ENCODE assay signal across 25 cellular contexts in the genomic region with DNA sequence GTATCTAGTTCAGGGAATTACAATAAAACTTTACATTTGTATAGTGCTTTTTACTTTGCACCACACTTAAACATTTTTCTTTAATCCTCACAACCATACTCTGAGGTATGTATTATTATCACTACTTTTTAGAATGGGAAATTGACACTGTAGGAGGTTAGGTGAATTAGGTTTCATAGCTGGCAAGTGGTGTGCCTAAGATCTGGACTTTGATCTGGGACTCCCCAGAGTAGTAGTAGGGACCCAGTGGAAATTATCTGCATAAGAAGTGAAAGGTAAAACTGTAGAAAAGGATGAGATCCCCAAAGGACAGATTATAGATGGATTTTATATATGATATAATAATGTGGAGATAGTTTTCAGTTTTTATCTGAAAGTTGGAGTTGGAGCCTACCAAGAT.
A peak's percentile ranks its signal among the peaks of the same experiment; 100 is the strongest.
DNase-seq lines count a peak whose midpoint lies in the region; ATAC-seq, FAIRE-seq and TF ChIP-seq lines count a peak whose summit lies in the region.
"Had no signal": no experiment of that assay in that cellular context is flagged by ENCODE, and none has a peak within 500 bp of the region (broad histone marks: within the 10 kb centered on the region; RNA-seq: fewer than 3 reads in every experiment).

No MANE protein-coding gene starts in this region.

- in situ Hi-C loops in HepG2 (cut with HindIII; ENCODE audit: extremely low pct_ligation_motif_present, low pct_unique_long_range_greater_than_20kb): no loop called here

- H3K9ac ChIP-seq in liver (ENCODE audit: low read depth in 1 of 2, low read length in 2 of 2) (no peak overlapping the region), HepG2 (ENCODE audit: insufficient read depth, low read depth, low read length) (no peak overlapping the region)
- H3K9ac ChIP-seq: BLaER1 had no signal

- TF ChIP-seq CTCF in heart right ventricle (IDR thresholded peaks at IDR 0.05) (no peak), liver (IDR thresholded peaks at IDR 0.05; ENCODE audit: low read depth, low read length, missing input control) (no peak), HepG2 (CRISPR knock-in tag; IDR thresholded peaks at IDR 0.05) (no peak), right lobe of liver (IDR thresholded peaks at IDR 0.05) (no peak)

- H3K27ac ChIP-seq in heart right ventricle (peak overlapping the region in 7 of 10 donors; percentile 15 to 62 (median 53)), right cardiac atrium (ENCODE audit: low read length) (no peak overlapping the region), liver (ENCODE audit: low read depth in 1 of 2, low read length in 2 of 2) (no peak overlapping the region), HepG2 (ENCODE audit: extremely low read length, insufficient read depth, low read length) (no peak overlapping the region), right lobe of liver (peak overlapping the region in 2 of 3 donors; percentile 69 to 70)
- H3K27ac ChIP-seq: 22Rv1, BLaER1, C4-2B had no signal

- H3K4me3 ChIP-seq in heart right ventricle: no peak overlapping the region
- no peak overlapping the region for H3K4me3 ChIP-seq in right cardiac atrium (ENCODE audit: low read length)
- H3K4me3 ChIP-seq in liver (ENCODE audit: low read depth in 1 of 3, low read length in 3 of 3): no peak overlapping the region
- no peak overlapping the region for H3K4me3 ChIP-seq in HepG2 (replicated peaks in 1 of 3; ENCODE audit: insufficient read depth in 1 of 3, low read depth in 2 of 3, low read length in 3 of 3)
- H3K4me3 ChIP-seq in right lobe of liver: no peak overlapping the region
- H3K4me3 ChIP-seq: BLaER1, HAP-1 had no signal

- no peak for TF ChIP-seq POLR2A in HepG2 (IDR thresholded peaks at IDR 0.05; ENCODE audit: insufficient read depth in 1 of 2, low read depth in 2 of 2, low read length in 2 of 2)
- no peak for TF ChIP-seq POLR2A in right lobe of liver (IDR thresholded peaks at IDR 0.05)

- H3K36me3 ChIP-seq in heart right ventricle (peaks cover 0 to 94% (median 29%) of the 10 kb centered on the region in 9 donors), liver (ENCODE audit: control insufficient read depth in 4 of 4, insufficient read depth in 3 of 4, low read depth in 1 of 4, low read length in 3 of 4) (peaks cover 7 to 21% (median 10%) of the 10 kb centered on the region in 4 donors), HepG2 (replicated peaks in 1 of 2; ENCODE audit: control insufficient read depth in 1 of 2, insufficient read depth in 2 of 2, low read length in 2 of 2) (peaks cover 3 to 25% of the 10 kb centered on the region in 2 experiments; a peak in 4 of 5 replicates), right lobe of liver (peaks cover 0 to 28% (median 0%) of the 10 kb centered on the region in 4 donors)
- H3K36me3 ChIP-seq: HAP-1 had no signal

- no peak overlapping the region for H3K4me3 Mint-ChIP-seq in activated T-cell treated with anti-CD3 and anti-CD28 coated beads, Interleukin-2, amount 50 U/mL, for 72 hours
- no peak overlapping the region for H3K4me3 Mint-ChIP-seq in activated T-cell treated with anti-CD3 and anti-CD28 coated beads, Interleukin-2, amount 50 U/mL, for 24 hours
- H3K4me3 Mint-ChIP-seq: B cell; CD4-positive, CD25-positive, alpha-beta regulatory T cell; CD8-positive, alpha-beta T cell; HFFc6 had no signal

- no peak overlapping the region for H3K4me2 ChIP-seq in HepG2 (ENCODE audit: low read depth, low read length)
- H3K4me2 ChIP-seq: BLaER1 had no signal

- H4K20me1 ChIP-seq in HepG2 (ENCODE audit: insufficient read depth, low read length): no peaks in the 10 kb centered on the region
- H4K20me1 ChIP-seq: BLaER1 had no signal

- peak overlapping the region; percentile 33 for H3K27ac Mint-ChIP-seq in activated T-cell treated with anti-CD3 and anti-CD28 coated beads, Interleukin-2, amount 50 U/mL, for 72 hours
- no peak overlapping the region for H3K27ac Mint-ChIP-seq in activated T-cell treated with anti-CD3 and anti-CD28 coated beads, Interleukin-2, amount 50 U/mL, for 24 hours
- H3K27ac Mint-ChIP-seq: B cell; CD4-positive, CD25-positive, alpha-beta regulatory T cell; CD8-positive, alpha-beta T cell; HFFc6 had no signal

- CTCF ChIA-PET in HepG2 (lab: Yijun Ruan, JAX; ENCODE audit: low intra/inter-chr PET ratio, low total read pairs): no interaction called here

- H3K9me3 ChIP-seq in heart right ventricle (no peaks in the 10 kb centered on the region), right cardiac atrium (ENCODE audit: control insufficient read depth, low read length) (no peaks in the 10 kb centered on the region), liver (ENCODE audit: control insufficient read depth in 4 of 4, low read length in 3 of 4) (no peaks in the 10 kb centered on the region), HepG2 (ENCODE audit: low read length) (no peaks in the 10 kb centered on the region), right lobe of liver (no peaks in the 10 kb centered on the region)
- H3K9me3 ChIP-seq: BLaER1, Caco-2, HAP-1 had no signal

- H3K27me3 ChIP-seq in heart right ventricle: no peaks in the 10 kb centered on the region
- H3K27me3 ChIP-seq in right cardiac atrium (ENCODE audit: control insufficient read depth, insufficient read depth): no peaks in the 10 kb centered on the region
- no peaks in the 10 kb centered on the region for H3K27me3 ChIP-seq in liver (ENCODE audit: control insufficient read depth in 4 of 4, insufficient read depth in 4 of 4, low read length in 3 of 4)
- H3K27me3 ChIP-seq in HepG2 (ENCODE audit: control insufficient read depth in 1 of 2, insufficient read depth in 2 of 2, low read length in 2 of 2): no peaks in the 10 kb centered on the region
- no peaks in the 10 kb centered on the region for H3K27me3 ChIP-seq in right lobe of liver
- H3K27me3 ChIP-seq: BLaER1 had no signal

- intact Hi-C loops in heart right ventricle (cut with DNase I) (no loop called here), right cardiac atrium (cut with DNase I) (no loop called here), HepG2 (cut with micrococcal nuclease; ENCODE audit: unreplicated experiment) (loop anchor here (10.0 kb wide), 1 partner anchor 89 kb away; the partner anchor contains the start of genes PPP1R12B and UBE2T), right lobe of liver (cut with DNase I) (no loop called here)

- FAIRE-seq in HepG2 (lab: Jason Lieb, UNC): no peak
- FAIRE-seq: A204.1, GM12891, GM18507 had no signal

- no peak for DNase-seq in activated T-cell treated with anti-CD3 and anti-CD28 coated beads, Interleukin-2, amount 50 U/mL, for 72 hours
- DNase-seq in activated T-cell treated with anti-CD3 and anti-CD28 coated beads, Interleukin-2, amount 50 U/mL, for 24 hours: no peak
- DNase-seq in heart right ventricle: no peak
- no peak for DNase-seq in right cardiac atrium
- DNase-seq in HepG2 (ENCODE audit: low spot score): no peak
- no peak for DNase-seq in right lobe of liver
- no peak for DNase-seq in stimulated activated naive CD8-positive, alpha-beta T cell treated with anti-CD3 and anti-CD28 coated beads, Interleukin-15, Interleukin-2, amounts not matched to agents 100 U/mL and 50 U/mL, for 24 hours
- DNase-seq: Caco-2; CD4-positive, CD25-positive, alpha-beta regulatory T cell; CD8-positive, alpha-beta T cell; DMS 273 treated with DMSO at 0.1 percent for 48 hours; DMS79; EL; GDM1; GOT3; HFFc6 had no signal

- H3K9me3 Mint-ChIP-seq in activated T-cell treated with anti-CD3 and anti-CD28 coated beads, Interleukin-2, amount 50 U/mL, for 72 hours: no peaks in the 10 kb centered on the region
- no peaks in the 10 kb centered on the region for H3K9me3 Mint-ChIP-seq in activated T-cell treated with anti-CD3 and anti-CD28 coated beads, Interleukin-2, amount 50 U/mL, for 24 hours
- H3K9me3 Mint-ChIP-seq: CD4-positive, CD25-positive, alpha-beta regulatory T cell; CD8-positive, alpha-beta T cell; HFFc6 had no signal

- no peaks in the 10 kb centered on the region for H3K4me1 Mint-ChIP-seq in activated T-cell treated with anti-CD3 and anti-CD28 coated beads, Interleukin-2, amount 50 U/mL, for 72 hours (ENCODE audit: low read depth)
- no peaks in the 10 kb centered on the region for H3K4me1 Mint-ChIP-seq in activated T-cell treated with anti-CD3 and anti-CD28 coated beads, Interleukin-2, amount 50 U/mL, for 24 hours (ENCODE audit: low read depth)
- H3K4me1 Mint-ChIP-seq: B cell had no signal

- TF ChIP-seq RAD21 in liver (IDR thresholded peaks at IDR 0.05): no peak
- no peak for TF ChIP-seq RAD21 in HepG2 (CRISPR knock-in tag; IDR thresholded peaks at IDR 0.05)

- ATAC-seq in activated T-cell treated with anti-CD3 and anti-CD28 coated beads, Interleukin-2, amount 50 U/mL, for 72 hours (replicated peaks in 1 of 2): no peak
- no peak for ATAC-seq in heart right ventricle
- no peak for ATAC-seq in right cardiac atrium
- ATAC-seq in HepG2: no peak
- ATAC-seq in right lobe of liver: peak; percentile 64 to 74 (median 70)
- ATAC-seq in stimulated activated naive CD8-positive, alpha-beta T cell treated with anti-CD3 and anti-CD28 coated beads, Interleukin-15, Interleukin-2, amounts not matched to agents 100 U/mL and 50 U/mL, for 24 hours: no peak
- ATAC-seq: CD8-positive, alpha-beta T cell had no signal

- H3K36me3 Mint-ChIP-seq in activated T-cell treated with anti-CD3 and anti-CD28 coated beads, Interleukin-2, amount 50 U/mL, for 72 hours (ENCODE audit: insufficient read depth in 2 of 2): no peaks in the 10 kb centered on the region
- H3K36me3 Mint-ChIP-seq in activated T-cell treated with anti-CD3 and anti-CD28 coated beads, Interleukin-2, amount 50 U/mL, for 24 hours (ENCODE audit: low read depth): peaks cover 78% of the 10 kb centered on the region

- TF ChIP-seq EP300 in HepG2 (IDR thresholded peaks at IDR 0.05; ENCODE audit: low read depth in 2 of 2, low read length in 2 of 2) (no peak), HepG2 (CRISPR knock-in tag; IDR thresholded peaks at IDR 0.05; ENCODE audit: borderline replicate concordance) (no peak)

- H3K27me3 Mint-ChIP-seq in activated T-cell treated with anti-CD3 and anti-CD28 coated beads, Interleukin-2, amount 50 U/mL, for 72 hours (ENCODE audit: low read depth): no peaks in the 10 kb centered on the region
- no peaks in the 10 kb centered on the region for H3K27me3 Mint-ChIP-seq in activated T-cell treated with anti-CD3 and anti-CD28 coated beads, Interleukin-2, amount 50 U/mL, for 24 hours
- H3K27me3 Mint-ChIP-seq: B cell; CD4-positive, CD25-positive, alpha-beta regulatory T cell had no signal

- no peaks in the 10 kb centered on the region for H3K79me2 ChIP-seq in HepG2 (ENCODE audit: insufficient read depth, low read length)

- POLR2A ChIA-PET in HepG2 (lab: Yijun Ruan, JAX): no interaction called here

- no peak overlapping the region for H2AFZ ChIP-seq in HepG2 (ENCODE audit: low read length)

- BruUV-seq in HepG2 (replicated peaks; lab: Mats Ljungman, UMichigan): no TSS peak

- H3K4me1 ChIP-seq in heart right ventricle (peaks cover 0 to 46% (median 11%) of the 10 kb centered on the region in 9 donors), right cardiac atrium (ENCODE audit: control insufficient read depth, insufficient read depth, low read length) (no peaks in the 10 kb centered on the region), liver (ENCODE audit: control insufficient read depth in 4 of 4, insufficient read depth in 4 of 4, low read length in 3 of 4) (peaks cover 2 to 15% (median 5%) of the 10 kb centered on the region in 4 donors), HepG2 (ENCODE audit: insufficient read depth, low read length) (peaks cover 12% of the 10 kb centered on the region), right lobe of liver (peaks cover 0 to 15% (median 6%) of the 10 kb centered on the region in 4 donors)
- H3K4me1 ChIP-seq: BLaER1, Caco-2, HAP-1 had no signal

TF ChIP-seq in HepG2, 621 proteins besides CTCF, POLR2A, EP300 and RAD21 (continues in another document):
- no peak for TF ChIP-seq CHCHD3 (CRISPR knock-in tag; IDR thresholded peaks at IDR 0.05)

Comparison
In these comparisons a context has a peak if more than half of its experiments do, and no peak if none do; other contexts are left out.
1. ATAC-seq: peak in right lobe of liver (4 of 4); none in activated T-cell treated with anti-CD3 and anti-CD28 coated beads, Interleukin-2, amount 50 U/mL, for 72 hours (0 of 2), heart right ventricle (0 of 8), right cardiac atrium (0 of 2), HepG2 (single experiment) and stimulated activated naive CD8-positive, alpha-beta T cell treated with anti-CD3 and anti-CD28 coated beads, Interleukin-15, Interleukin-2, amounts not matched to agents 100 U/mL and 50 U/mL, for 24 hours (single experiment).
2. H3K27ac ChIP-seq: peak in heart right ventricle (7 of 10) and right lobe of liver (2 of 3); none in right cardiac atrium (single experiment), liver (0 of 2) and HepG2 (single experiment).